8 cellular contexts compared by ENCODE assay signal in the genomic region with DNA sequence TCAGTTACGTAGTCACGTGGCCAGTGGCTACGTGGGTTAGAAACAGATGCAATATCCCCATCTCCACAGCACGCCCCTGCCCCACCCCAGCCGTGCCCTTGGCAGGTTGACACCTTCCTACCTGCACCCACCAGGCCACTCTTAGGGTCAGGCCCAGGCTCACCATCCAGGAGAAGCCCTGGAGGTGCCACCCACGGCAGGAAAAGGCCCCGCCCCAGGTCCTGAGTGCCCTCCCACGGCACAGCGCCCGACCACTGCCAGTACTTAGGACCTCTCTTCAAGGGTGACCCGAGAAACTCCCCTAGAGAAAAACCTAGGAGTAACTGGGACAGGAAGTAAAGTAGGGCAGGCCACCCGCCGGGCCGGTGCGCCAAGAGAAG. TPM values are rescaled to one million over a fixed set of nuclear protein-coding genes. Genes with fewer than 3 reads are reported as not detected.
A peak's percentile ranks its signal among the peaks of the same experiment; 100 is the strongest.
DNase-seq lines count a peak whose midpoint lies in the region; ATAC-seq and TF ChIP-seq lines count a peak whose summit lies in the region.

No MANE protein-coding gene starts in this region.

- intact Hi-C loops in Calu3 (cut with micrococcal nuclease; ENCODE audit: unreplicated experiment): no loop called here
- intact Hi-C loops in dorsolateral prefrontal cortex (cut with DNase I): loop anchor here in 1 of 2 donors (10.0 kb wide), 1 partner anchor 367 kb away; a partner anchor contains a TSS
- intact Hi-C loops in ovary (cut with DNase I): loop anchor here in 1 of 4 donors (5.0 kb wide), 1 partner anchor 1741 kb away; no protein-coding TSS in a partner anchor

- CTCF ChIA-PET in Calu3 (lab: Charles Lee): interaction anchor here (0.6 to 1.1 kb wide), 4 partner anchors 18 to 656 kb away, joined by 4 to 9 read pairs (median 5); no protein-coding TSS in a partner anchor

- H3K27me3 ChIP-seq in dorsolateral prefrontal cortex (no peaks in the 10 kb centered on the region), ovary (no peaks in the 10 kb centered on the region)

- H3K27me3 Mint-ChIP-seq in Calu3 (ENCODE audit: unreplicated experiment): no peaks in the 10 kb centered on the region

- 41 to 52% (median 44%) methylated on average over 15 of the region's 15 CpGs for WGBS in ovary, 3 donors

- peak overlapping the region; percentile 78 for H3K27ac Mint-ChIP-seq in Calu3 (ENCODE audit: unreplicated experiment)

- H3K4me3 ChIP-seq in LNCaP clone FGC (ENCODE audit: low read depth, low read length) (peak overlapping the region; percentile 87), dorsolateral prefrontal cortex (peak overlapping the region in 52 of 59 donors; percentile 73 to 99 (median 94)), ovary (peak overlapping the region; percentile 89)

- no peak for TF ChIP-seq EP300 in ovary (IDR thresholded peaks at IDR 0.05)

- no peak for DNase-seq in Calu3
- no peak for DNase-seq in LNCaP clone FGC (ENCODE audit: low read depth)
- DNase-seq in dorsolateral prefrontal cortex: no peak
- peak in 2 of 5 donors; percentile 44 to 46 for DNase-seq in ovary
- DNase-seq in A172 (ENCODE audit: low spot score): no peak
- no peak for DNase-seq in SK-N-DZ (ENCODE audit: low spot score)
- no peak for DNase-seq in COR-L47 (lab: John Stamatoyannopoulos, UW)

- peaks cover 2% of the 10 kb centered on the region for H3K4me1 ChIP-seq in ovary (ENCODE audit: insufficient read depth)

- H3K27ac ChIP-seq in dorsolateral prefrontal cortex: peak overlapping the region in 17 of 59 donors; percentile 14 to 98 (median 85)
- H3K27ac ChIP-seq in ovary: peak overlapping the region; percentile 60 to 86

- H3K9me3 ChIP-seq in ovary: no peaks in the 10 kb centered on the region

- TF ChIP-seq CTCF in Calu3 (IDR thresholded peaks at IDR 0.05; ENCODE audit: unreplicated experiment) (no peak), LNCaP clone FGC (IDR thresholded peaks at IDR 0.05; ENCODE audit: control insufficient read depth, extremely low read depth, insufficient read depth) (no peak), dorsolateral prefrontal cortex (IDR thresholded peaks at IDR 0.05 in 54 of 56, conservative IDR thresholded peaks at IDR 0.05 in 2 of 56; ENCODE audit: low read depth in 1 of 56, partially characterized antibody in 56 of 56) (no peak), ovary (IDR thresholded peaks at IDR 0.05) (no peak)

- peaks cover 20% of the 10 kb centered on the region for H3K4me1 Mint-ChIP-seq in Calu3 (ENCODE audit: low read depth, unreplicated experiment)

- H3K4me3 Mint-ChIP-seq in Calu3 (ENCODE audit: low read depth, unreplicated experiment): peak overlapping the region; percentile 92

- H3K36me3 ChIP-seq in ovary: no peaks in the 10 kb centered on the region

- peaks cover 93% of the 10 kb centered on the region for H3K36me3 Mint-ChIP-seq in Calu3 (ENCODE audit: insufficient read depth, unreplicated experiment)

- TF ChIP-seq POLR2A in ovary (IDR thresholded peaks at IDR 0.05): no peak

- no TSS peak for BruUV-seq in Calu3 (replicated peaks; lab: Mats Ljungman, UMichigan)

- ATAC-seq in GM21576 (IDR thresholded peaks at IDR 0.05; ENCODE audit: unreplicated experiment): no peak

- no peaks in the 10 kb centered on the region for H3K9me3 Mint-ChIP-seq in Calu3 (ENCODE audit: low read depth, unreplicated experiment)

RNA-seq across cellular contexts. Expression of a gene that starts 1.5 kb away (rescaled TPM):
- total RNA-seq in Calu3 (2022): 38.1 and 39.3 TPM in 2 replicates
- total RNA-seq in dorsolateral prefrontal cortex: 10 to 100 TPM; 10.3 to 25.9 (median 17.7) TPM
- total RNA-seq in ovary: 10 to 100 TPM; 16.0 to 24.7 (median 21.0) TPM
- polyA plus RNA-seq in ovary: 10 to 100 TPM in 1 of 2 donors, 1 to 10 TPM in 1; 2.8 to 29.3 TPM
- 31.7 and 31.8 TPM in 2 replicates for total RNA-seq in A172 (2014; rRNA removed; shearing (Covaris generic))
- 20.2 and 20.7 TPM in 2 replicates for polyA plus RNA-seq in SK-N-DZ (2014; cell fraction: cytosol; rRNA removed)
- polyA plus RNA-seq in SK-N-DZ (2014; cell fraction: nucleus; rRNA removed): 76.0 and 86.4 TPM in 2 replicates

RNA-seq across cellular contexts. Expression of a gene that starts 7.5 kb away (rescaled TPM):
- total RNA-seq in Calu3 (2022) (69.1 and 72.3 TPM in 2 replicates), dorsolateral prefrontal cortex (10 to 100 TPM; 31.4 to 79.7 (median 54.4) TPM), ovary (10 to 100 TPM; 36.4 to 98.5 (median 43.3) TPM)
- polyA plus RNA-seq in ovary: 10 to 100 TPM; 14.6 to 87.5 TPM
- 103 and 141 TPM in 2 replicates for total RNA-seq in A172 (2014; rRNA removed; shearing (Covaris generic))
- polyA plus RNA-seq in SK-N-DZ (2014; cell fraction: cytosol; rRNA removed): 93.2 and 126 TPM in 2 replicates
- 96.9 and 161 TPM in 2 replicates for polyA plus RNA-seq in SK-N-DZ (2014; cell fraction: nucleus; rRNA removed)

RNA-seq across cellular contexts. Expression of a gene that starts 19.1 kb away (rescaled TPM):
- 510 and 512 TPM in 2 replicates for total RNA-seq in Calu3 (2022)
- 100 to 1,000 TPM; 206 to 403 (median 322) TPM for total RNA-seq in dorsolateral prefrontal cortex
- total RNA-seq in ovary: 100 to 1,000 TPM; 209 to 345 (median 285) TPM
- polyA plus RNA-seq in ovary: 100 to 1,000 TPM; 179 to 307 TPM
- 263 and 292 TPM in 2 replicates for total RNA-seq in A172 (2014; rRNA removed; shearing (Covaris generic))
- polyA plus RNA-seq in SK-N-DZ (2014; cell fraction: cytosol; rRNA removed): 153 and 169 TPM in 2 replicates
- polyA plus RNA-seq in SK-N-DZ (2014; cell fraction: nucleus; rRNA removed): 86.2 and 120 TPM in 2 replicates

RNA-seq across cellular contexts. Expression of a gene that starts 38.5 kb away (rescaled TPM):
- total RNA-seq in Calu3 (2022) (238 and 262 TPM in 2 replicates), dorsolateral prefrontal cortex (100 to 1,000 TPM; 226 to 417 (median 315) TPM), ovary (100 to 1,000 TPM; 129 to 256 (median 171) TPM)
- polyA plus RNA-seq in ovary: 100 to 1,000 TPM in 1 of 2 donors, 10 to 100 TPM in 1; 17.7 to 228 TPM
- 407 and 501 TPM in 2 replicates for total RNA-seq in A172 (2014; rRNA removed; shearing (Covaris generic))
- 160 and 194 TPM in 2 replicates for polyA plus RNA-seq in SK-N-DZ (2014; cell fraction: cytosol; rRNA removed)
- polyA plus RNA-seq in SK-N-DZ (2014; cell fraction: nucleus; rRNA removed): 247 and 273 TPM in 2 replicates

RNA-seq across cellular contexts. Expression of a gene that starts 48.1 kb away (rescaled TPM):
- total RNA-seq in Calu3 (2022) (1.2 and 1.3 TPM in 2 replicates), dorsolateral prefrontal cortex (10 to 100 TPM in 112 of 120 experiments, 1 to 10 TPM in 8; 6.4 to 80.4 (median 20.6) TPM), ovary (10 to 100 TPM in 2 of 7 donors, 1 to 10 TPM in 5; 2.2 to 12.6 (median 8.0) TPM)
- 1 to 10 TPM in 1 of 2 donors, under 1 TPM in 1; 0.18 to 2.3 TPM for polyA plus RNA-seq in ovary
- 6.6 and 16.8 TPM in 2 replicates for total RNA-seq in A172 (2014; rRNA removed; shearing (Covaris generic))
- polyA plus RNA-seq in SK-N-DZ (2014; cell fraction: cytosol; rRNA removed): 0.09 and 0.20 TPM in 2 replicates
- 0.90 and 1.8 TPM in 2 replicates for polyA plus RNA-seq in SK-N-DZ (2014; cell fraction: nucleus; rRNA removed)
